13 cellular contexts compared by ENCODE assay signal in the genomic region with DNA sequence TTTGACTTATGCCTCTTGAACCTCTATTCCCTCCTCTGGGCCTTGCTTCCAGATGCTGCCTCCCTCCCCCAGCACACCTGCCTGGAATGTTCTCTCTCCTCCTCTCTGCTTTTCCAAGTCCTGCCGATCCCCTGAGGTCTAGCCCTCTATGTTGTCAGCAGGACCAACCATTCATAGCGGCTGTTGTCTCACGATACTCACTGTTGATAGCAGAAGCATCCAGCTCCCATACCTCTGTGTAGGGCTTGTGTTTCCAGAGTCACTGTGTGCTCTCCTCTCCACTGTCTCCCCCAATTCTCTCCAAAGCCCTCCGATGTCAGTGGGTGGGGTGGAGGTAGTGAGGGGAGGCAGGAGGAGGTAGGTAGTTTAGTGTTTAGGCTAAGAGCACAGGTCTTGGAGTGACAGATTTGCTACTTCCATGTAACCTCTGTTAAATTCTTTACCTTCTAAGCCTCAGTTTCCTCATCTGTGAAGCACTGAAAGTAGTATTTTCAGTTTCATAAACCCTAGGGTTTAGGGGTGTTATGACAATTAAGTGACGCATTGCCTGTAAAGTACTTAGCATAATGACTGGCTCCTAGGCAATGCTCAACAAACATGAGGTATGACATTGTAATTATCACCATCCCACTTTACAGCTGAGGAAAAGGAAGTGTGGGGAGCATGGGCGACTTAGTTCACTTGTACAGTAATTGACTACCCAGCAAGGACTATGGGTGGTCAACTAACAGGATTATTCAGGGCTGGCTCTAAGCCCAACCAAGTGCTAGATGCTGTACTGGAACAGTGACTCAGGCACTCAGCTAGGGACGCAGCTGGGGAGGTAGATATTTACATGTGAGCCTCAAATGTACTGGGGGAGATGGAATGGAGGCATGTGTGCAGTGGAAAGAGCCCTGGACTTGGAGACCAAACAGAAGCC.
"Had no signal": no experiment of that assay in that cellular context is flagged by ENCODE, and none has a peak within 500 bp of the region (broad histone marks: within the 10 kb centered on the region; RNA-seq: fewer than 3 reads in every experiment).

No MANE protein-coding gene starts in this region.

- ATAC-seq: stimulated activated memory B cell treated with anti-CD40 and anti-IgM and Interleukin-4, amounts not matched to agents 10 μg/mL and 1 μg/mL and 100 μg/mL, for 72 hours; T-helper 17 cell had no signal

- H3K4me3 ChIP-seq: breast epithelium, heart right ventricle, smooth muscle cell, transverse colon had no signal

- H3K27me3 ChIP-seq: breast epithelium, transverse colon had no signal

- H3K36me3 ChIP-seq: breast epithelium, heart right ventricle, transverse colon had no signal

- FAIRE-seq: endothelial cell of umbilical vein, frontal cortex, keratinocyte had no signal

- H3K9me3 ChIP-seq: breast epithelium, heart right ventricle, transverse colon had no signal

- DNase-seq: activated CD4-positive, alpha-beta T cell treated with anti-CD3 and anti-CD28 coated beads, Interleukin-2, amount 50 U/mL, for 4 hours; activated gamma-delta T cell; activated T-cell treated with anti-CD3 and anti-CD28 coated beads, Interleukin-2, amount 50 U/mL, for 1 hour; effector CD4-positive, alpha-beta T cell; T-helper 17 cell; transverse colon had no signal

- H3K4me1 ChIP-seq: breast epithelium had no signal

- H3K4me2 ChIP-seq: smooth muscle cell had no signal

- H3K27ac ChIP-seq: breast epithelium had no signal
